ENCODE assay signal across 37 cellular contexts in the genomic region with DNA sequence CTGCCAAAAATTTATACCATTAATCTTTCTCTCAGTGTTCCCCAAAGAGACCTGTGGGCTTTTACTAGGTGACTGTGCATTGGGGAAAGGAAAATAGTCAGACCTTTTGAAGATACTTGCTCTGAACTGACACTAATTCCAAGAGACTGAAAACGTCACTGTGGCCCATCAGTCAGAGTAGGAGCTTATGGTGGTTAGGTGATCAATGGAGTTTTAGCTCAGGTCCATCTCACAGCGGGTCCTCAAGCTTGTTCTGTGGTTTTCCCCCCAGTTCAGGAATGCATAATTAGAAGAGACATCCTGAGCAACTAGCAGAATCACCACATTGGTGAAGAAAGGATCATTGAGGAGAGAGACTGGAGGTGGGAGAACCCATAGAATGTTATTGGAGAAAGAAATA.
DNase-seq lines count a peak whose midpoint lies in the region; ATAC-seq, FAIRE-seq and TF ChIP-seq lines count a peak whose summit lies in the region.
"Had no signal": no experiment of that assay in that cellular context is flagged by ENCODE, and none has a peak within 500 bp of the region (broad histone marks: within the 10 kb centered on the region; RNA-seq: fewer than 3 reads in every experiment).

No MANE protein-coding gene starts in this region.

- no peaks in the 10 kb centered on the region for H3K9me3 ChIP-seq in GM12878 (replicated peaks; ENCODE audit: control insufficient read depth, insufficient read depth, low read length)
- H3K9me3 ChIP-seq: A549, BE2C, BLaER1, Caco-2 had no signal

- H3K27ac Mint-ChIP-seq in activated T-cell treated with anti-CD3 and anti-CD28 coated beads, Interleukin-2, amount 50 U/mL, for 72 hours: no peak overlapping the region
- no peak overlapping the region for H3K27ac Mint-ChIP-seq in activated T-helper 17 cell treated with anti-CD3 and anti-CD28 coated beads, Interleukin-2, amount 50 U/mL, for 72 hours
- H3K27ac Mint-ChIP-seq in stimulated activated effector memory CD8-positive, alpha-beta T cell treated with anti-CD3 and anti-CD28 coated beads, Interleukin-12 subunit alpha, Interleukin-12 subunit beta, amount 100 ng/mL, for 72 hours: no peak overlapping the region
- H3K27ac Mint-ChIP-seq in immature natural killer cell: no peak overlapping the region
- H3K27ac Mint-ChIP-seq: B cell; CD14-positive monocyte; CD4-positive, alpha-beta memory T cell; CD4-positive, alpha-beta T cell; CD4-positive, CD25-positive, alpha-beta regulatory T cell; CD8-positive, alpha-beta T cell had no signal

- in situ Hi-C loops in GM12878 (cut with MboI): loop anchor here (25.0 kb wide), 1 partner anchor 897 kb away; no protein-coding TSS in a partner anchor

- no peak for FAIRE-seq in GM12878 (lab: Jason Lieb, UNC)
- FAIRE-seq: A204.1, A549, D721Med had no signal

- no peak overlapping the region for H3K4me3 Mint-ChIP-seq in activated T-cell treated with anti-CD3 and anti-CD28 coated beads, Interleukin-2, amount 50 U/mL, for 72 hours
- no peak overlapping the region for H3K4me3 Mint-ChIP-seq in activated T-helper 17 cell treated with anti-CD3 and anti-CD28 coated beads, Interleukin-2, amount 50 U/mL, for 72 hours
- no peak overlapping the region for H3K4me3 Mint-ChIP-seq in stimulated activated effector memory CD8-positive, alpha-beta T cell treated with anti-CD3 and anti-CD28 coated beads, Interleukin-12 subunit alpha, Interleukin-12 subunit beta, amount 100 ng/mL, for 72 hours
- H3K4me3 Mint-ChIP-seq in immature natural killer cell: no peak overlapping the region
- H3K4me3 Mint-ChIP-seq: B cell; CD14-positive monocyte; CD4-positive, alpha-beta memory T cell; CD4-positive, alpha-beta T cell; CD4-positive, CD25-positive, alpha-beta regulatory T cell; CD8-positive, alpha-beta memory T cell; CD8-positive, alpha-beta T cell had no signal

- 0% methylated on average over 2 of the region's 2 CpGs for WGBS in GM12878 (ENCODE audit: insufficient coverage, insufficient replicate concordance, low lambda C conversion rate, missing lambda C conversion rate)

- intact Hi-C loops in GM12878 (cut with micrococcal nuclease; ENCODE audit: unreplicated experiment): no loop called here

- H3K36me3 Mint-ChIP-seq in activated T-cell treated with anti-CD3 and anti-CD28 coated beads, Interleukin-2, amount 50 U/mL, for 72 hours (ENCODE audit: insufficient read depth in 2 of 2): no peaks in the 10 kb centered on the region
- H3K36me3 Mint-ChIP-seq in activated T-helper 17 cell treated with anti-CD3 and anti-CD28 coated beads, Interleukin-2, amount 50 U/mL, for 72 hours (ENCODE audit: low read depth): no peaks in the 10 kb centered on the region
- no peaks in the 10 kb centered on the region for H3K36me3 Mint-ChIP-seq in stimulated activated effector memory CD8-positive, alpha-beta T cell treated with anti-CD3 and anti-CD28 coated beads, Interleukin-12 subunit alpha, Interleukin-12 subunit beta, amount 100 ng/mL, for 72 hours
- no peaks in the 10 kb centered on the region for H3K36me3 Mint-ChIP-seq in immature natural killer cell
- H3K36me3 Mint-ChIP-seq: CD14-positive monocyte; CD4-positive, CD25-positive, alpha-beta regulatory T cell; CD8-positive, alpha-beta memory T cell; CD8-positive, alpha-beta T cell had no signal

- ATAC-seq in activated T-cell treated with anti-CD3 and anti-CD28 coated beads, Interleukin-2, amount 50 U/mL, for 72 hours (replicated peaks in 1 of 2): peak; percentile 15 to 84
- ATAC-seq in activated T-helper 17 cell treated with anti-CD3 and anti-CD28 coated beads, Interleukin-2, amount 50 U/mL, for 72 hours (replicated peaks): peak; percentile 45
- no peak for ATAC-seq in GM12878
- peak; percentile 47 for ATAC-seq in stimulated activated effector memory CD8-positive, alpha-beta T cell treated with anti-CD3 and anti-CD28 coated beads, Interleukin-12 subunit alpha, Interleukin-12 subunit beta, amount 100 ng/mL, for 72 hours
- no peak for ATAC-seq in GM21526 (IDR thresholded peaks at IDR 0.05; ENCODE audit: low FRiP score, unreplicated experiment)
- ATAC-seq: A549; CD8-positive, alpha-beta T cell had no signal

- no peak for TF ChIP-seq RAD21 in GM12878 (IDR thresholded peaks at IDR 0.05; ENCODE audit: insufficient read depth, low read depth, low read length)

- no peaks in the 10 kb centered on the region for H3K4me1 ChIP-seq in GM12878 (ENCODE audit: control insufficient read depth, insufficient read depth, low read length)
- H3K4me1 ChIP-seq: A549, BE2C, BLaER1, Caco-2 had no signal

- SMC1A ChIA-PET in GM12878 (lab: Charles Lee; ENCODE audit: uncharacterized antibody, unreplicated experiment): interaction anchor here (1.1 kb wide), 1 partner anchor 39 kb away, joined by 3 read pairs; no protein-coding TSS in a partner anchor

- TF ChIP-seq CTCF in GM12878 (IDR thresholded peaks at IDR 0.05 in 2 of 3, conservative IDR thresholded peaks at IDR 0.05 in 1 of 3; ENCODE audit: control insufficient read depth in 2 of 3, extremely low read depth in 1 of 3, insufficient read depth in 1 of 3, low read depth in 3 of 3, low read length in 3 of 3): no peak

- peaks cover 18% of the 10 kb centered on the region for H3K27me3 Mint-ChIP-seq in activated T-cell treated with anti-CD3 and anti-CD28 coated beads, Interleukin-2, amount 50 U/mL, for 72 hours (ENCODE audit: low read depth)
- H3K27me3 Mint-ChIP-seq in activated T-helper 17 cell treated with anti-CD3 and anti-CD28 coated beads, Interleukin-2, amount 50 U/mL, for 72 hours: peaks cover 38% of the 10 kb centered on the region
- H3K27me3 Mint-ChIP-seq in immature natural killer cell (ENCODE audit: low read depth in 3 of 3): peaks cover 6 to 10% (median 9%) of the 10 kb centered on the region in 3 donors

- H2AFZ ChIP-seq in GM12878 (ENCODE audit: control insufficient read depth, low read depth, low read length): no peak overlapping the region

- H3K9ac ChIP-seq in GM12878 (ENCODE audit: control insufficient read depth, insufficient read depth, low read length): no peak overlapping the region
- H3K9ac ChIP-seq: BLaER1; BLaER1 treated with 17β-estradiol and CSF1 and Interleukin-3, amounts not matched to agents 10 nM and 100 nM had no signal

- no peaks in the 10 kb centered on the region for H4K20me1 ChIP-seq in GM12878 (ENCODE audit: control insufficient read depth, insufficient read depth)
- H4K20me1 ChIP-seq: BLaER1; BLaER1 treated with 17β-estradiol and CSF1 and Interleukin-3, amounts not matched to agents 10 nM and 100 nM had no signal

- H3K4me1 Mint-ChIP-seq in activated T-cell treated with anti-CD3 and anti-CD28 coated beads, Interleukin-2, amount 50 U/mL, for 72 hours (ENCODE audit: low read depth): no peaks in the 10 kb centered on the region
- no peaks in the 10 kb centered on the region for H3K4me1 Mint-ChIP-seq in activated T-helper 17 cell treated with anti-CD3 and anti-CD28 coated beads, Interleukin-2, amount 50 U/mL, for 72 hours
- no peaks in the 10 kb centered on the region for H3K4me1 Mint-ChIP-seq in stimulated activated effector memory CD8-positive, alpha-beta T cell treated with anti-CD3 and anti-CD28 coated beads, Interleukin-12 subunit alpha, Interleukin-12 subunit beta, amount 100 ng/mL, for 72 hours
- no peaks in the 10 kb centered on the region for H3K4me1 Mint-ChIP-seq in immature natural killer cell
- H3K4me1 Mint-ChIP-seq: B cell; CD4-positive, alpha-beta memory T cell; CD4-positive, CD25-positive, alpha-beta regulatory T cell had no signal

- H3K4me2 ChIP-seq in GM12878 (ENCODE audit: control insufficient read depth, insufficient read depth): no peak overlapping the region
- H3K4me2 ChIP-seq: A549; BLaER1; BLaER1 treated with 17β-estradiol and CSF1 and Interleukin-3, amounts not matched to agents 10 nM and 100 nM had no signal

- no peaks in the 10 kb centered on the region for H3K9me3 Mint-ChIP-seq in activated T-cell treated with anti-CD3 and anti-CD28 coated beads, Interleukin-2, amount 50 U/mL, for 72 hours
- no peaks in the 10 kb centered on the region for H3K9me3 Mint-ChIP-seq in activated T-helper 17 cell treated with anti-CD3 and anti-CD28 coated beads, Interleukin-2, amount 50 U/mL, for 72 hours
- no peaks in the 10 kb centered on the region for H3K9me3 Mint-ChIP-seq in stimulated activated effector memory CD8-positive, alpha-beta T cell treated with anti-CD3 and anti-CD28 coated beads, Interleukin-12 subunit alpha, Interleukin-12 subunit beta, amount 100 ng/mL, for 72 hours
- H3K9me3 Mint-ChIP-seq in immature natural killer cell: no peaks in the 10 kb centered on the region
- H3K9me3 Mint-ChIP-seq: CD4-positive, alpha-beta T cell; CD8-positive, alpha-beta memory T cell had no signal

- no peak for TF ChIP-seq EP300 in GM12878 (IDR thresholded peaks at IDR 0.05; ENCODE audit: borderline replicate concordance in 1 of 2, control insufficient read depth in 1 of 2, low read depth in 2 of 2, low read length in 2 of 2)

- no peaks in the 10 kb centered on the region for H3K27me3 ChIP-seq in GM12878 (replicated peaks in 1 of 2; ENCODE audit: control insufficient read depth in 2 of 2, insufficient read depth in 2 of 2, low read length in 1 of 2)
- H3K27me3 ChIP-seq: BLaER1; BLaER1 treated with 17β-estradiol and CSF1 and Interleukin-3, amounts not matched to agents 10 nM and 100 nM had no signal

- POLR2A ChIA-PET in GM12878 (lab: Charles Lee): no interaction called here

- no peaks in the 10 kb centered on the region for H3K79me2 ChIP-seq in GM12878 (ENCODE audit: control insufficient read depth, insufficient read depth, low read length)

- CTCF ChIA-PET in GM12878 (lab: Yijun Ruan, JAX): interaction anchor here (0.9 to 1.6 kb wide), 2 partner anchors 11 to 13 kb away, joined by 3 to 6 read pairs; no protein-coding TSS in a partner anchor

- no peak for TF ChIP-seq POLR2A in GM12878 (IDR thresholded peaks at IDR 0.05; ENCODE audit: low read depth, low read length)

- no peak overlapping the region for H3K27ac ChIP-seq in GM12878 (ENCODE audit: control insufficient read depth, insufficient read depth)
- H3K27ac ChIP-seq: 22Rv1; A549; BLaER1; BLaER1 treated with 17β-estradiol and CSF1 and Interleukin-3, amounts not matched to agents 10 nM and 100 nM; C4-2B had no signal

- DNase-seq in activated T-cell treated with anti-CD3 and anti-CD28 coated beads, Interleukin-2, amount 50 U/mL, for 72 hours: peak in 1 of 2 donors; percentile 8
- DNase-seq in activated T-cell treated with anti-CD3 and anti-CD28 coated beads for 4 hours (no peak), GM12878 (ENCODE audit: low read depth, low spot score) (no peak), immature natural killer cell (no peak)
- no peak for DNase-seq in stimulated activated effector memory CD8-positive, alpha-beta T cell treated with anti-CD3 and anti-CD28 coated beads, Interleukin-12 subunit alpha, Interleukin-12 subunit beta, amount 100 ng/mL, for 72 hours (ENCODE audit: low spot score in 2 of 2)
- no peak for DNase-seq in stimulated activated CD4-positive, alpha-beta T cell treated with anti-CD3 and anti-CD28 coated beads, Interleukin-12 subunit alpha, Interleukin-12 subunit beta, amount 100 ng/mL, for 4 hours
- DNase-seq: 8988T; ACHN; AML-193; BE2C; C1 segment of cervical spinal cord; Caco-2; Calu3; CD4-positive, alpha-beta memory T cell; CD4-positive, alpha-beta T cell; CD4-positive, CD25-positive, alpha-beta regulatory T cell; CD8-positive, alpha-beta memory T cell; CD8-positive, alpha-beta T cell; COR-L47; DMS 273 treated with DMSO at 0.1 percent for 48 hours; DMS153; DMS53; DMS79; DMS79 treated with DMSO at 0.1 percent for 48 hours; DND-41; EL had no signal

- no TSS peak for BruUV-seq in GM12878 (replicated peaks; lab: Mats Ljungman, UMichigan)

- H3K36me3 ChIP-seq in GM12878 (ENCODE audit: control insufficient read depth in 2 of 2, insufficient read depth in 2 of 2, low read length in 1 of 2): no peaks in the 10 kb centered on the region
- H3K36me3 ChIP-seq: BE2C; BLaER1; BLaER1 treated with 17β-estradiol and CSF1 and Interleukin-3, amounts not matched to agents 10 nM and 100 nM had no signal

- RAD21 ChIA-PET in GM12878 (lab: Charles Lee; ENCODE audit: unreplicated experiment): no interaction called here

- no peak overlapping the region for H3K4me3 ChIP-seq in GM12878
- H3K4me3 ChIP-seq: A549; BLaER1; BLaER1 treated with 17β-estradiol and CSF1 and Interleukin-3, amounts not matched to agents 10 nM and 100 nM had no signal

Comparison
In these comparisons a context has a peak if more than half of its experiments do, and no peak if none do; other contexts are left out.
1. ATAC-seq: peak in activated T-cell treated with anti-CD3 and anti-CD28 coated beads, Interleukin-2, amount 50 U/mL, for 72 hours (2 of 2), activated T-helper 17 cell treated with anti-CD3 and anti-CD28 coated beads, Interleukin-2, amount 50 U/mL, for 72 hours (single experiment) and stimulated activated effector memory CD8-positive, alpha-beta T cell treated with anti-CD3 and anti-CD28 coated beads, Interleukin-12 subunit alpha, Interleukin-12 subunit beta, amount 100 ng/mL, for 72 hours (single experiment); none in GM12878 (single experiment) and GM21526 (single experiment).